In genomic region chr1:29517251-29518080, GRCh38 we compare ENCODE assay signal across 1 cellular context.
TF ChIP-seq lines count a peak whose summit lies in the region.

No MANE protein-coding gene starts in this region.

TF ChIP-seq in WTC11, 78 proteins besides CTCF, POLR2A, EP300 and RAD21 (continued from another document):
- no peak for TF ChIP-seq ZNF281 (CRISPR knock-in tag; IDR thresholded peaks at IDR 0.05)
TF ChIP-seq in WTC11: peak in this region for 0.
